ENCODE assay signal across 9 cellular contexts in the genomic region with DNA sequence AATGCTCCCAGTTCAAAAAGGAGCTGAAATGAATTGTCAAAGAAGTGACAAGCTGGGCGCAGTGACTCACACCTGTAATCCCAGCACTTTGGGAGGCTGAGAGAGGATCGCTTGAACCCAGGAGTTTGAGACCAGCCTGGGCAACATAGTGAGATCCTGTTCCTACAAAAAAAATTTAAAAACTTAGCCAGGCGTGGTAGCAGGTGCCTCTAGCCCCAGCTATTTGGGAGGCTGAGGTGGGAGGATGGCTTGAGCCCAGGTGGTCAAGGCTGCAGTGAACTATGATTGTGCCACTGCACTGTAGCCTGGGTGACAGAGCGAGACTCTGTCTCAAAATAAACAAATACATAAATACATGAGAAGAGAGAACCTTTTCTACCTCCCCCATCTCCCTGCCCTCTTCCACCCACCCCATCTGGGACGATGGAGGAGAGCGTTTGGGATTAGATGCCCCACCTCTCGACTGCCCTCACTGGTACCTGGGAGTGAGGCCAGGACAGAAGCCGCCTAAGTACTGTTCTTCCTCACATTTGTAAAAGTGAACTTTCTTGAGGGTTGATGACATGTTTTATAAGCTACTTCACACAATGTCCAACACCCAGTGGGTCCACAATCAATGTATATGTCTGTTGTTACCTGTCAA. TPM values are rescaled to one million over a fixed set of nuclear protein-coding genes. Genes with fewer than 3 reads are reported as not detected.
DNase-seq lines count a peak whose midpoint lies in the region; ATAC-seq, FAIRE-seq and TF ChIP-seq lines count a peak whose summit lies in the region.
"Had no signal": no experiment of that assay in that cellular context is flagged by ENCODE, and none has a peak within 500 bp of the region (broad histone marks: within the 10 kb centered on the region; RNA-seq: fewer than 3 reads in every experiment).

No MANE protein-coding gene starts in this region.

- peak overlapping the region; percentile 90 for H3K4me3 Mint-ChIP-seq in activated T-cell treated with anti-CD3 and anti-CD28 coated beads, Interleukin-2, amount 50 U/mL, for 4 hours

- POLR2A ChIA-PET in K562 (lab: Yijun Ruan, JAX) = no interaction called here

- TF ChIP-seq CTCF in K562 (IDR thresholded peaks at IDR 0.05 in 2 of 3, conservative IDR thresholded peaks at IDR 0.05 in 1 of 3; ENCODE audit: insufficient read depth in 2 of 3, low read depth in 1 of 3, low read length in 3 of 3) = no peak
- TF ChIP-seq CTCF in tibial nerve (IDR thresholded peaks at IDR 0.05) = no peak

- in situ Hi-C loops in K562 (cut with MboI) = no loop called here

- H3K27me3 ChIP-seq in K562 (ENCODE audit: control insufficient read depth in 2 of 2, insufficient read depth in 2 of 2, low read length in 2 of 2) (peaks cover 13 to 50% of the 10 kb centered on the region in 2 experiments; a peak in 4 of 5 replicates), mononuclear cell (ENCODE audit: insufficient read depth, low read length) (no peaks in the 10 kb centered on the region), tibial nerve (peaks cover 0 to 7% of the 10 kb centered on the region in 2 donors)

- no peak for FAIRE-seq in K562 (lab: Jason Lieb, UNC)

- H3K9ac ChIP-seq in K562 (ENCODE audit: insufficient read depth in 1 of 2, low read depth in 2 of 2, low read length in 2 of 2) = no peak overlapping the region

- TF ChIP-seq POLR2A in K562 (conservative IDR thresholded peaks at IDR 0.05) (no peak), tibial nerve (IDR thresholded peaks at IDR 0.05) (no peak)

- no peak for TF ChIP-seq EP300 in K562 (IDR thresholded peaks at IDR 0.05; ENCODE audit: low read length)
- TF ChIP-seq EP300 in tibial nerve (IDR thresholded peaks at IDR 0.05) = no peak

- TF ChIP-seq RAD21 in K562 (CRISPR knock-in tag; conservative IDR thresholded peaks at IDR 0.05 in 1 of 2, IDR thresholded peaks at IDR 0.05 in 1 of 2) = no peak

- ATAC-seq in activated T-cell treated with anti-CD3 and anti-CD28 coated beads, Interleukin-2, amount 50 U/mL, for 4 hours = no peak
- ATAC-seq in K562 (no peak), HG03095 (IDR thresholded peaks at IDR 0.05; ENCODE audit: unreplicated experiment) (no peak)

- 9% methylated on average over 8 of the region's 8 CpGs for WGBS in K562 (ENCODE audit: insufficient coverage, low coverage, missing lambda C conversion rate)
- 80 to 83% methylated on average over 8 of the region's 8 CpGs for WGBS in tibial nerve, 2 donors

- no peaks in the 10 kb centered on the region for H3K9me3 Mint-ChIP-seq in activated T-cell treated with anti-CD3 and anti-CD28 coated beads, Interleukin-2, amount 50 U/mL, for 4 hours

- H3K36me3 ChIP-seq in K562 (ENCODE audit: control insufficient read depth, insufficient read depth, low read length) (no peaks in the 10 kb centered on the region), tibial nerve (no peaks in the 10 kb centered on the region)

- CTCF ChIA-PET in K562 (lab: Yijun Ruan, JAX; ENCODE audit: low intra/inter-chr PET ratio) = no interaction called here

- H3K9me1 ChIP-seq in K562 (ENCODE audit: control insufficient read depth, insufficient read depth, low read length) = no peaks in the 10 kb centered on the region

- H2AFZ ChIP-seq in K562 (ENCODE audit: low read depth, low read length) = no peak overlapping the region

- H3K27ac ChIP-seq in K562 (ENCODE audit: extremely low read depth, low read depth, low read length) = no peak overlapping the region
- peak overlapping the region in 3 of 4 donors; percentile 65 to 93 (median 92) for H3K27ac ChIP-seq in tibial nerve

- H3K4me1 Mint-ChIP-seq in activated T-cell treated with anti-CD3 and anti-CD28 coated beads, Interleukin-2, amount 50 U/mL, for 4 hours (ENCODE audit: low read depth) = peaks cover 70% of the 10 kb centered on the region

- H3K4me2 ChIP-seq in K562 (ENCODE audit: insufficient read depth, low read length) = no peak overlapping the region

- H4K20me1 ChIP-seq in K562 (replicated peaks; ENCODE audit: control insufficient read depth, insufficient read depth, low read length) = peaks cover 7% of the 10 kb centered on the region; the same call in 1 of the 2 replicates

- H3K79me2 ChIP-seq in K562 (ENCODE audit: control insufficient read depth, insufficient read depth, low read length) = no peaks in the 10 kb centered on the region

- H3K4me3 ChIP-seq in K562 (no peak overlapping the region), mononuclear cell (ENCODE audit: low read length) (peak overlapping the region; percentile 85), tibial nerve (peak overlapping the region in 1 of 4 donors; percentile 6)

- H3K4me1 ChIP-seq in K562 (replicated peaks in 1 of 2; ENCODE audit: control insufficient read depth in 2 of 2, insufficient read depth in 2 of 2, low read length in 2 of 2) = peaks cover 4 to 14% of the 10 kb centered on the region in 2 experiments; a peak in 4 of 5 replicates
- H3K4me1 ChIP-seq in mononuclear cell (ENCODE audit: insufficient read depth, low read length) = peaks cover 78% of the 10 kb centered on the region
- peaks cover 0 to 60% (median 19%) of the 10 kb centered on the region in 4 donors for H3K4me1 ChIP-seq in tibial nerve

- intact Hi-C loops in K562 (cut with micrococcal nuclease) = no loop called here

- DNase-seq in activated T-cell treated with anti-CD3 and anti-CD28 coated beads, Interleukin-2, amount 50 U/mL, for 4 hours = no peak
- no peak for DNase-seq in activated T-cell treated with anti-CD3 and anti-CD28 coated beads, Interleukin-2, amount 50 U/mL, for 1 hour
- DNase-seq in K562 (ENCODE audit: extremely low read depth in 1 of 4, low spot score in 3 of 4) (no peak), tibial nerve (ENCODE audit: low spot score in 2 of 2) (no peak), NK-92 (lab: John Stamatoyannopoulos, UW; ENCODE audit: unreplicated experiment) (no peak), nucleus accumbens (lab: John Stamatoyannopoulos, UW) (no peak)
- DNase-seq: NCI-H1436 treated with DMSO at 0.1 percent for 48 hours had no signal

- peaks cover 20% of the 10 kb centered on the region for H3K36me3 Mint-ChIP-seq in activated T-cell treated with anti-CD3 and anti-CD28 coated beads, Interleukin-2, amount 50 U/mL, for 4 hours (ENCODE audit: insufficient read depth)

- H3K27me3 Mint-ChIP-seq in activated T-cell treated with anti-CD3 and anti-CD28 coated beads, Interleukin-2, amount 50 U/mL, for 4 hours (ENCODE audit: low read depth) = no peaks in the 10 kb centered on the region

- H3K9me3 ChIP-seq in K562 (replicated peaks; ENCODE audit: control insufficient read depth, insufficient read depth, low read depth, low read length) (no peaks in the 10 kb centered on the region), mononuclear cell (ENCODE audit: low read depth, low read length) (no peaks in the 10 kb centered on the region), tibial nerve (no peaks in the 10 kb centered on the region)

- BruUV-seq in K562 (replicated peaks; lab: Mats Ljungman, UMichigan) = no TSS peak

TF ChIP-seq in K562, 482 proteins besides CTCF, POLR2A, EP300 and RAD21:
- TF ChIP-seq ESRRA (IDR thresholded peaks at IDR 0.05; ENCODE audit: borderline replicate concordance, low read depth) (no peak), ZNF121 (CRISPR knock-in tag; conservative IDR thresholded peaks at IDR 0.05) (peak; percentile 76), BMI1 (IDR thresholded peaks at IDR 0.05; ENCODE audit: low read length) (no peak)

RNA-seq across cellular contexts. Expression of a gene that starts 2.4 kb away (rescaled TPM):
- total RNA-seq in activated T-cell treated with anti-CD3 and anti-CD28 coated beads, Interleukin-2, amount 50 U/mL, for 4 hours = 100 to 1,000 TPM; 110 to 143 (median 140) TPM
- total RNA-seq in K562 (2011; cell fraction: chromatin; rRNA removed; ENCODE audit: low replicate concordance) = 7.2 and 21.7 TPM in 2 replicates
- total RNA-seq in K562 (2011; cell fraction: nucleolus; rRNA removed) = 11.1 and 17.7 TPM in 2 replicates
- 10.4 and 11.7 TPM in 2 replicates for total RNA-seq in K562 (2011; cell fraction: nucleoplasm; rRNA removed)
- total RNA-seq in K562 (2014; rRNA removed) (3.3 and 3.5 TPM in 2 replicates), K562 (2014; rRNA removed; fragmentation: Illumina TruSeq; extraction: Trizol) (1.9 and 2.4 TPM in 2 replicates), K562 (2015; rRNA removed; fragmentation: Illumina TruSeq; extraction: Trizol) (3.3 and 3.8 TPM in 2 replicates), K562 (2021) (5.2 and 5.5 TPM in 2 replicates), mononuclear cell (103 TPM), tibial nerve (10 to 100 TPM; 19.2 to 43.3 (median 39.3) TPM)
- polyA plus RNA-seq in K562 (2011; rRNA removed) (5.8 and 6.2 TPM in 2 replicates), K562 (2014; fragmentation: Illumina TruSeq; extraction: Trizol) (3.9 and 4.1 TPM in 2 replicates), K562 (2014; fragmentation: Nextera tagmentation; extraction: Ambion mirVana) (under 1 TPM; 0.17 to 0.38 TPM), K562 (2014; rRNA removed) (3.0 and 3.3 TPM in 2 replicates)
- 6.4 and 8.7 TPM in 2 replicates for polyA plus RNA-seq in K562 (2011; cell fraction: cytosol; rRNA removed)
- polyA plus RNA-seq in K562 (2011; cell fraction: nucleus; rRNA removed) = 5.5 and 7.6 TPM in 2 replicates
- polyA plus RNA-seq in K562 (2012) = 4.9 and 5.9 TPM in 2 replicates
- 5.1 and 6.8 TPM in 2 replicates for polyA minus RNA-seq in K562 (2011; rRNA and poly(A)+ RNA removed)
- polyA minus RNA-seq in K562 (2011; cell fraction: cytosol; rRNA and poly(A)+ RNA removed) = 3.2 and 7.3 TPM in 2 replicates
- 6.9 and 9.8 TPM in 2 replicates for polyA minus RNA-seq in K562 (2011; cell fraction: nucleus; rRNA and poly(A)+ RNA removed)

RNA-seq across cellular contexts. Expression of a gene that starts 47.6 kb away (rescaled TPM):
- 100 to 1,000 TPM; 109 to 111 (median 111) TPM for total RNA-seq in activated T-cell treated with anti-CD3 and anti-CD28 coated beads, Interleukin-2, amount 50 U/mL, for 4 hours
- total RNA-seq in K562 (2011; cell fraction: chromatin; rRNA removed; ENCODE audit: low replicate concordance) = 22.3 and 37.0 TPM in 2 replicates
- 23.3 and 23.8 TPM in 2 replicates for total RNA-seq in K562 (2011; cell fraction: nucleolus; rRNA removed)
- total RNA-seq in K562 (2011; cell fraction: nucleoplasm; rRNA removed) = 19.3 and 24.7 TPM in 2 replicates
- total RNA-seq in K562 (2014; rRNA removed) (61.5 and 69.8 TPM in 2 replicates), K562 (2014; rRNA removed; fragmentation: Illumina TruSeq; extraction: Trizol) (50.6 and 57.1 TPM in 2 replicates), K562 (2015; rRNA removed; fragmentation: Illumina TruSeq; extraction: Trizol) (50.6 and 56.0 TPM in 2 replicates), K562 (2021) (59.5 and 68.2 TPM in 2 replicates), mononuclear cell (29.5 TPM), tibial nerve (10 to 100 TPM; 27.7 to 41.4 (median 31.5) TPM)
- polyA plus RNA-seq in K562 (2011; rRNA removed) (48.6 and 52.1 TPM in 2 replicates), K562 (2014; fragmentation: Illumina TruSeq; extraction: Trizol) (77.9 and 79.2 TPM in 2 replicates), K562 (2014; fragmentation: Nextera tagmentation; extraction: Ambion mirVana) (100 to 1,000 TPM; 154 to 163 TPM), K562 (2014; rRNA removed) (61.6 and 63.5 TPM in 2 replicates)
- 38.3 and 39.1 TPM in 2 replicates for polyA plus RNA-seq in K562 (2011; cell fraction: cytosol; rRNA removed)
- polyA plus RNA-seq in K562 (2011; cell fraction: nucleus; rRNA removed) = 18.3 and 19.4 TPM in 2 replicates
- 99.9 and 101 TPM in 2 replicates for polyA plus RNA-seq in K562 (2012)
- 39.9 and 49.7 TPM in 2 replicates for polyA minus RNA-seq in K562 (2011; rRNA and poly(A)+ RNA removed)
- 17.9 and 18.6 TPM in 2 replicates for polyA minus RNA-seq in K562 (2011; cell fraction: cytosol; rRNA and poly(A)+ RNA removed)
- polyA minus RNA-seq in K562 (2011; cell fraction: nucleus; rRNA and poly(A)+ RNA removed) = 7.3 and 15.7 TPM in 2 replicates
